In the genomic region with DNA sequence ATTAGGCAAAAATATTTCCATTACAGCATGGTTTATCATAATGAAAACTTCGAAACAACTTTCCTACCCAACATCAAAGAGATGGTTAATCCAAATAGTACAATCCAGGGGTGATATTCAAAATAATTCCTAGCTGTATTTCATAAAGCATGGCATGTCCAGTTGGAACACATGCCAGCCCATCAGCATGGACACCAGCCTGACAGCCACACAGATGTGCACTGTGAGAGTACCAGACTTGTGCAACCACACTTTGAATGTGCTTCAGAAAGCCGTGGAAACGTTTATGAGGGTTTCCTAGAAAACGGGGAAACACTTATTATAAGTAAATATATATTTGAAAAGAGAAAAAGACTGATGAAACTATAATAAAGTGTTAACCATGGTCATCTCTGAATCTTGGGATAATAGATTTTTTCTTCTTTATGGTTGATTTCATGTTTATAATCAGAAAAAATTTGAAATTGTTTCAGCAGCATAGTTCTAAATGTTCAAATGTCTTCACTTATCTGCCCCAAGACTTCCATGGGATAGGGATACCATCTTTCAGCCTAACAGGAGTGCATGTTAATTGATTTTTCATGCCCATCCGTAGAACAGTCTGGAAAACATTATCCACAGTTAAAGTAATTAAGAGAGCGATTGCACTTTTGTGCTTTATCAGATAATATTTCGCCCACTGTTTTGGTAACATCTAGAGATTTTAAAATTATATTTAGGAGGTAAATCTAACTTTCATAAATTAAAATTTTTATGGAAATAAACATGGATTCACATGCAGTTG, we compare ENCODE assay signal across 13 cellular contexts.
DNase-seq lines count a peak whose midpoint lies in the region; ATAC-seq and TF ChIP-seq lines count a peak whose summit lies in the region.
"Had no signal": no experiment of that assay in that cellular context is flagged by ENCODE, and none has a peak within 500 bp of the region (broad histone marks: within the 10 kb centered on the region; RNA-seq: fewer than 3 reads in every experiment).

No MANE protein-coding gene starts in this region.

- H3K4me1 Mint-ChIP-seq in activated CD8-positive, alpha-beta T cell treated with anti-CD3 and anti-CD28 coated beads, Interleukin-2, amount 10 ng/mL, durations not matched to agents 7 days and 5 days (ENCODE audit: low read depth): no peaks in the 10 kb centered on the region
- H3K4me1 Mint-ChIP-seq: CD4-positive, alpha-beta memory T cell had no signal

- no peaks in the 10 kb centered on the region for H3K79me2 ChIP-seq in KMS-11 (ENCODE audit: insufficient read depth, low read depth)
- no peaks in the 10 kb centered on the region for H3K79me2 ChIP-seq in SK-N-SH (ENCODE audit: insufficient read depth)

- H3K36me3 Mint-ChIP-seq in activated CD8-positive, alpha-beta T cell treated with anti-CD3 and anti-CD28 coated beads, Interleukin-2, amount 10 ng/mL, durations not matched to agents 7 days and 5 days (ENCODE audit: low read depth): no peaks in the 10 kb centered on the region
- H3K36me3 Mint-ChIP-seq: CD4-positive, alpha-beta memory T cell had no signal

- H3K9me2 ChIP-seq in SK-N-SH: no peaks in the 10 kb centered on the region

- no peak for TF ChIP-seq CTCF in KMS-11 (conservative IDR thresholded peaks at IDR 0.05; ENCODE audit: low read depth, low read length)
- no peak for TF ChIP-seq CTCF in SK-N-SH (IDR thresholded peaks at IDR 0.05)
- TF ChIP-seq CTCF in fibroblast of the aortic adventitia (IDR thresholded peaks at IDR 0.05; ENCODE audit: insufficient read depth, low read length): no peak

- no peak overlapping the region for H3K27ac Mint-ChIP-seq in activated CD8-positive, alpha-beta T cell treated with anti-CD3 and anti-CD28 coated beads, Interleukin-2, amount 10 ng/mL, durations not matched to agents 7 days and 5 days
- H3K27ac Mint-ChIP-seq: CD4-positive, alpha-beta memory T cell; GM23338 had no signal

- no peaks in the 10 kb centered on the region for H3K27me3 Mint-ChIP-seq in activated CD8-positive, alpha-beta T cell treated with anti-CD3 and anti-CD28 coated beads, Interleukin-2, amount 10 ng/mL, durations not matched to agents 7 days and 5 days (ENCODE audit: low read depth)
- H3K27me3 Mint-ChIP-seq: CD4-positive, alpha-beta memory T cell had no signal

- no peak overlapping the region for H3K4me3 Mint-ChIP-seq in activated CD8-positive, alpha-beta T cell treated with anti-CD3 and anti-CD28 coated beads, Interleukin-2, amount 10 ng/mL, durations not matched to agents 7 days and 5 days
- H3K4me3 Mint-ChIP-seq: CD4-positive, alpha-beta memory T cell; GM23338 had no signal

- POLR2A ChIA-PET in SK-N-SH (lab: Yijun Ruan, JAX): no interaction called here
- POLR2A ChIA-PET in activated CD8-positive, alpha-beta T cell treated with anti-CD3 and anti-CD28 coated beads, Interleukin-2, amount 10 ng/mL, durations not matched to agents 7 days and 5 days (lab: Charles Lee): no interaction called here

- H2AFZ ChIP-seq in KMS-11 (ENCODE audit: low read depth) (no peak overlapping the region), SK-N-SH (ENCODE audit: low read depth) (no peak overlapping the region)
- H2AFZ ChIP-seq: GM23338 had no signal

- no peaks in the 10 kb centered on the region for H3F3A ChIP-seq in SK-N-SH (replicated peaks; ENCODE audit: insufficient read depth)

- peak in 1 of 2 experiments; percentile 67; a peak in 1 of 4 replicates for TF ChIP-seq EP300 in SK-N-SH (IDR thresholded peaks at IDR 0.05; ENCODE audit: borderline replicate concordance in 1 of 2, low read depth in 1 of 2, low read length in 1 of 2)

- no peak overlapping the region for H3K9ac ChIP-seq in KMS-11
- H3K9ac ChIP-seq in SK-N-SH: no peak overlapping the region

- H4K20me1 ChIP-seq in KMS-11 (ENCODE audit: insufficient read depth) (no peaks in the 10 kb centered on the region), SK-N-SH (ENCODE audit: insufficient read depth) (no peaks in the 10 kb centered on the region)

- H3K27me3 ChIP-seq in KMS-11 (ENCODE audit: insufficient read depth, low read depth) (no peaks in the 10 kb centered on the region), SK-N-SH (ENCODE audit: insufficient read depth) (no peaks in the 10 kb centered on the region)

- DNase-seq in SK-N-SH (peak; percentile 66), fibroblast of the aortic adventitia (ENCODE audit: low read depth) (peak; percentile 23), DMS79 (lab: John Stamatoyannopoulos, UW) (no peak)
- DNase-seq in activated CD8-positive, alpha-beta T cell treated with anti-CD3 and anti-CD28 coated beads, Interleukin-2, amount 10 ng/mL, durations not matched to agents 7 days and 5 days: no peak
- DNase-seq: C1 segment of cervical spinal cord; Calu3; CD4-positive, alpha-beta memory T cell; DMS53; DND-41; HCEC 1CT had no signal

- H3K27ac ChIP-seq in KMS-11 (no peak overlapping the region), SK-N-SH (ENCODE audit: low read depth in 2 of 2, low read length in 1 of 2) (no peak overlapping the region; a peak in 1 of 4 replicates)

- no peak for TF ChIP-seq RAD21 in SK-N-SH (IDR thresholded peaks at IDR 0.05; ENCODE audit: low read length)

- 55% methylated on average over 7 of the region's 7 CpGs for WGBS in SK-N-SH (ENCODE audit: low lambda C conversion rate)

- peak overlapping the region; percentile 59; the same call in 1 of the 2 replicates for H3K4me2 ChIP-seq in KMS-11
- no peak overlapping the region for H3K4me2 ChIP-seq in SK-N-SH
- H3K4me2 ChIP-seq: GM23338 had no signal

- H3K4me1 ChIP-seq in KMS-11 (ENCODE audit: low read depth, poor library complexity, severe bottlenecking): peaks cover 33% of the 10 kb centered on the region
- peaks cover 0 to 12% of the 10 kb centered on the region in 2 experiments; a peak in 2 of 4 replicates for H3K4me1 ChIP-seq in SK-N-SH (ENCODE audit: control insufficient read depth in 1 of 2, insufficient read depth in 2 of 2, low read depth in 1 of 2, low read length in 1 of 2)

- H3K4me3 ChIP-seq in KMS-11 (IDR thresholded peaks at IDR 0.05; ENCODE audit: insufficient read depth, low read depth, low read length) (no peak overlapping the region), SK-N-SH (ENCODE audit: low read depth in 2 of 2, low read length in 1 of 2) (no peak overlapping the region), fibroblast of the aortic adventitia (ENCODE audit: low read depth, low read length) (no peak overlapping the region)
- H3K4me3 ChIP-seq: GM23338 had no signal

- no peaks in the 10 kb centered on the region for H3K9me3 Mint-ChIP-seq in activated CD8-positive, alpha-beta T cell treated with anti-CD3 and anti-CD28 coated beads, Interleukin-2, amount 10 ng/mL, durations not matched to agents 7 days and 5 days (ENCODE audit: insufficient read depth)
- H3K9me3 Mint-ChIP-seq: CD4-positive, alpha-beta memory T cell; GM23338 had no signal

- no peaks in the 10 kb centered on the region for H3K9me3 ChIP-seq in SK-N-SH

- no peak for ATAC-seq in GM18517 (IDR thresholded peaks at IDR 0.05; ENCODE audit: unreplicated experiment)
- ATAC-seq in activated CD8-positive, alpha-beta T cell treated with anti-CD3 and anti-CD28 coated beads, Interleukin-2, amount 10 ng/mL, durations not matched to agents 7 days and 5 days: no peak
- ATAC-seq: GM23338 had no signal

- CTCF ChIA-PET in SK-N-SH (lab: Yijun Ruan, JAX): interaction anchor here (1.0 kb wide), 1 partner anchor 238 kb away, joined by 3 read pairs; no protein-coding TSS in a partner anchor
- CTCF ChIA-PET in activated CD8-positive, alpha-beta T cell treated with anti-CD3 and anti-CD28 coated beads, Interleukin-2, amount 10 ng/mL, durations not matched to agents 7 days and 5 days (lab: Charles Lee): no interaction called here

- H3K36me3 ChIP-seq in KMS-11 (ENCODE audit: insufficient read depth) (no peaks in the 10 kb centered on the region), SK-N-SH (replicated peaks in 1 of 2; ENCODE audit: control insufficient read depth in 1 of 2, insufficient read depth in 2 of 2, low read length in 1 of 2) (no peaks in the 10 kb centered on the region)

TF ChIP-seq in SK-N-SH, 30 proteins besides CTCF, POLR2A, EP300 and RAD21:
- peak; percentile 59; the same call in 1 of the 2 replicates for TF ChIP-seq MXI1 (IDR thresholded peaks at IDR 0.05; ENCODE audit: low read depth, low read length)
- TF ChIP-seq GATA2 (CRISPR knock-in tag; IDR thresholded peaks at IDR 0.05): peak; percentile 90
- TF ChIP-seq POLR2AphosphoS5 (IDR thresholded peaks at IDR 0.05; ENCODE audit: low read depth, low read length): no peak
- no peak for TF ChIP-seq TCF12 (IDR thresholded peaks at IDR 0.05)
- TF ChIP-seq CHD2 (IDR thresholded peaks at IDR 0.05; ENCODE audit: low read length, partially characterized antibody): peak; percentile 25
- no peak for TF ChIP-seq JUND (IDR thresholded peaks at IDR 0.05)
- TF ChIP-seq RCOR1 (IDR thresholded peaks at IDR 0.05; ENCODE audit: low read length): peak; percentile 61; the same call in 1 of the 2 replicates

Comparison
In these comparisons a context has a peak if more than half of its experiments do, and no peak if none do; other contexts are left out.
1. DNase-seq: peak in SK-N-SH (single experiment) and fibroblast of the aortic adventitia (single experiment); none in activated CD8-positive, alpha-beta T cell treated with anti-CD3 and anti-CD28 coated beads, Interleukin-2, amount 10 ng/mL, durations not matched to agents 7 days and 5 days (single experiment) and DMS79 (single experiment).